In the genomic region with DNA sequence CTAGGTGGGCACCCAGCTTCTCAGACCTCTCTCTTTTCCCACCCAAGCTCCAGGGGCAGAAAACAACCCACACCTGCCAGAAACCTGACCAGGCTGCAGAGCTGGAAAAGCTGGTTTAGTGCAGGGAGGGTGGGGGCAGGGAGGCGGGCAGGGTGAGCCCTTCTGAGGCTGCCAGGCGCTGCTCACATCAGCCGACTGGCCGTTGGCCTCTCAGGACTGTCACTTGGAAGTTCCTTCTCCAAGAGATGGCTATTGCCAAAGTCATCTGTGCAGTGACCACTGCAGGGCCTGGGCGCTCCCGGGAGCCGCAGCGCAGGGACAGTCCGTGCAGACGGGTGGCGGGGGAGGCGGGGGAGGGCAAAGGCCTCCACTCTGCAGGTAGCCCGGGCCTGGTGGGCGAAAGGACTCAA, we compare ENCODE assay signal across 8 cellular contexts.
A peak's percentile ranks its signal among the peaks of the same experiment; 100 is the strongest.
DNase-seq lines count a peak whose midpoint lies in the region; ATAC-seq, FAIRE-seq and TF ChIP-seq lines count a peak whose summit lies in the region.

No MANE protein-coding gene starts in this region.

- H3K4me3 Mint-ChIP-seq in T-helper 2 cell treated with Interferon-gamma antibody and Interleukin-4, amounts not matched to agents 5 μg/mL and 100 μg/mL, for 36 hours: peak overlapping the region; percentile 38
- peak overlapping the region; percentile 75 to 78 (median 77) for H3K4me3 Mint-ChIP-seq in T-cell

- no peaks in the 10 kb centered on the region for H4K20me1 ChIP-seq in osteoblast (ENCODE audit: insufficient read depth, low read length)

- no peaks in the 10 kb centered on the region for H3K36me3 Mint-ChIP-seq in T-helper 2 cell treated with Interferon-gamma antibody and Interleukin-4, amounts not matched to agents 5 μg/mL and 100 μg/mL, for 36 hours (ENCODE audit: low read depth)
- H3K36me3 Mint-ChIP-seq in T-cell: no peaks in the 10 kb centered on the region

- peak overlapping the region; percentile 85 for H3K4me2 ChIP-seq in osteoblast (ENCODE audit: insufficient read depth, low read length)

- FAIRE-seq in RCC 7860 (lab: Jason Lieb, UNC): no peak

- CTCF ChIA-PET in T-cell (lab: Charles Lee): interaction anchor here in 1 of 2 donors (0.7 to 1.7 kb wide), 3 partner anchors 44 to 227 kb away, joined by 3 to 4 read pairs (median 4); no protein-coding TSS in a partner anchor

- H3K27me3 Mint-ChIP-seq in T-helper 2 cell treated with Interferon-gamma antibody and Interleukin-4, amounts not matched to agents 5 μg/mL and 100 μg/mL, for 36 hours (ENCODE audit: low read depth): peaks cover 6% of the 10 kb centered on the region
- H3K27me3 Mint-ChIP-seq in T-cell: no peaks in the 10 kb centered on the region

- POLR2A ChIA-PET in T-cell (lab: Charles Lee): interaction anchor here (0.6 kb wide), 3 partner anchors 72 to 99 kb away, joined by 3 read pairs; no protein-coding TSS in a partner anchor

- no peaks in the 10 kb centered on the region for H3K4me1 Mint-ChIP-seq in T-helper 2 cell treated with Interferon-gamma antibody and Interleukin-4, amounts not matched to agents 5 μg/mL and 100 μg/mL, for 36 hours (ENCODE audit: low read depth)
- H3K4me1 Mint-ChIP-seq in T-cell: peaks cover 15 to 19% (median 18%) of the 10 kb centered on the region in 3 donors

- H3K4me1 ChIP-seq in foreskin keratinocyte (peaks cover 9% of the 10 kb centered on the region), osteoblast (ENCODE audit: insufficient read depth, low read length) (peaks cover 5% of the 10 kb centered on the region)

- H3K79me2 ChIP-seq in osteoblast (ENCODE audit: insufficient read depth, low read length): no peaks in the 10 kb centered on the region

- no peak overlapping the region for H3K27ac Mint-ChIP-seq in T-helper 2 cell treated with Interferon-gamma antibody and Interleukin-4, amounts not matched to agents 5 μg/mL and 100 μg/mL, for 36 hours
- peak overlapping the region in 1 of 2 donors; percentile 66 for H3K27ac Mint-ChIP-seq in T-cell

- H3K4me3 ChIP-seq in osteoblast (ENCODE audit: insufficient read depth, low read length): peak overlapping the region; percentile 73

- TF ChIP-seq CTCF in foreskin keratinocyte (conservative IDR thresholded peaks at IDR 0.05) (no peak), osteoblast (IDR thresholded peaks at IDR 0.05; ENCODE audit: extremely low read depth, low read depth, low read length) (no peak)

- peaks cover 2% of the 10 kb centered on the region for H3K27me3 ChIP-seq in foreskin keratinocyte
- H3K27me3 ChIP-seq in osteoblast (ENCODE audit: insufficient read depth, low read length): no peaks in the 10 kb centered on the region

- H3K27ac ChIP-seq in foreskin keratinocyte: peak overlapping the region; percentile 20
- H3K27ac ChIP-seq in osteoblast (ENCODE audit: low read depth, low read length): peak overlapping the region; percentile 51

- no peaks in the 10 kb centered on the region for H3K9me3 Mint-ChIP-seq in T-helper 2 cell treated with Interferon-gamma antibody and Interleukin-4, amounts not matched to agents 5 μg/mL and 100 μg/mL, for 36 hours
- H3K9me3 Mint-ChIP-seq in T-cell: no peaks in the 10 kb centered on the region

- no peaks in the 10 kb centered on the region for H3K9me3 ChIP-seq in osteoblast (ENCODE audit: low read depth, low read length)

- H3K36me3 ChIP-seq in osteoblast (ENCODE audit: insufficient read depth, low read length): no peaks in the 10 kb centered on the region

- peak overlapping the region; percentile 89 for H2AFZ ChIP-seq in osteoblast (ENCODE audit: low read length)

- DNase-seq in T-helper 2 cell treated with Interferon-gamma antibody and Interleukin-4, amounts not matched to agents 5 μg/mL and 100 μg/mL, for 36 hours (ENCODE audit: low spot score): no peak
- no peak for DNase-seq in T-helper 2 cell
- DNase-seq in T-cell: peak in 2 of 34 experiments; percentile 4 to 24
- DNase-seq in foreskin keratinocyte: peak; percentile 36 to 60
- peak; percentile 90 for DNase-seq in osteoblast (ENCODE audit: insufficient read length, low spot score, missing footprints)
- DNase-seq in RCC 7860 (ENCODE audit: low spot score): no peak
- DNase-seq in RKO (ENCODE audit: low spot score): no peak
- DNase-seq in EL: no peak

- peak in 1 of 4 experiments; percentile 3 for ATAC-seq in T-cell (replicated peaks in 1 of 4)
- ATAC-seq in foreskin keratinocyte: peak; percentile 68

Comparison
In these comparisons a context has a peak if more than half of its experiments do, and no peak if none do; other contexts are left out.
1. DNase-seq: peak in foreskin keratinocyte (2 of 2) and osteoblast (single experiment); none in T-helper 2 cell treated with Interferon-gamma antibody and Interleukin-4, amounts not matched to agents 5 μg/mL and 100 μg/mL, for 36 hours (single experiment), T-helper 2 cell (0 of 5), RCC 7860 (single experiment), RKO (single experiment) and EL (single experiment).